Comparison of ENCODE assay signal across 14 cellular contexts in the genomic region with DNA sequence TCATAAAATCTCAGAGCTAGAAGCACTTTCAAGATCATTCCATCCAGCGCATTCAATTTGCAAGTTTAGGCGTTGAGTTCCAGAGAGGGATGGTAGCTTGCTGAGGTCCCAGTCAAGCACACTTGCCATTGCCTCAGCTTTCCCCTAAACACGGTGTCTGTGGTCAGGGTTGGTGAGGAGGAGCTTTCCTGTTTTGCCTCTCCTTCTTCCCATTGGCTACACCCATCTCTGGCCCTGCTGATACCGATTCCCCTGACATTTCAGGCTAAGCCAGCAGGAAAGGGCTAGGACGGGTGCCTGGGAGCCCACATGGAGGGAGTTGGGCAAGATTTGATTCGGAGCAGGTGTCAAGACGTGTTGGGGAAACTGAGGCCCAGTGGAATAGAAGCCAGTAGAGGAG.
"Had no signal": no experiment of that assay in that cellular context is flagged by ENCODE, and none has a peak within 500 bp of the region (broad histone marks: within the 10 kb centered on the region; RNA-seq: fewer than 3 reads in every experiment).

No MANE protein-coding gene starts in this region.

- H3K27me3 Mint-ChIP-seq: activated B cell treated with CpG ODN at 0.5 μM for 24 hours; activated CD8-positive, alpha-beta T cell treated with anti-CD3 and anti-CD28 coated beads for 36 hours; stimulated activated memory B cell treated with anti-CD40 and anti-IgM and Interleukin-4, amounts not matched to agents 10 μg/mL and 1 μg/mL and 100 μg/mL, for 72 hours had no signal

- H3K27ac Mint-ChIP-seq: activated B cell treated with CpG ODN at 0.5 μM for 24 hours; activated CD8-positive, alpha-beta T cell treated with anti-CD3 and anti-CD28 coated beads for 36 hours; stimulated activated memory B cell treated with anti-CD40 and anti-IgM and Interleukin-4, amounts not matched to agents 10 μg/mL and 1 μg/mL and 100 μg/mL, for 72 hours; T-cell had no signal

- H3K36me3 Mint-ChIP-seq: stimulated activated memory B cell treated with anti-CD40 and anti-IgM and Interleukin-4, amounts not matched to agents 10 μg/mL and 1 μg/mL and 100 μg/mL, for 72 hours; T-cell had no signal

- H3K9me3 ChIP-seq: esophagus muscularis mucosa, ovary, thyroid gland, uterus had no signal

- H3K4me1 Mint-ChIP-seq: activated B cell treated with CpG ODN at 0.5 μM for 24 hours; stimulated activated memory B cell treated with anti-CD40 and anti-IgM and Interleukin-4, amounts not matched to agents 10 μg/mL and 1 μg/mL and 100 μg/mL, for 72 hours; T-cell had no signal

- H3K9me3 Mint-ChIP-seq: activated B cell treated with CpG ODN at 0.5 μM for 24 hours; activated CD8-positive, alpha-beta T cell treated with anti-CD3 and anti-CD28 coated beads for 36 hours; activated T-cell treated with anti-CD3 and anti-CD28 coated beads, Interleukin-2, amount 50 U/mL, for 4 hours; stimulated activated memory B cell treated with anti-CD40 and anti-IgM and Interleukin-4, amounts not matched to agents 10 μg/mL and 1 μg/mL and 100 μg/mL, for 72 hours; T-cell had no signal

- DNase-seq: activated B cell treated with CpG ODN at 0.5 μM for 24 hours; activated CD4-positive, alpha-beta T cell treated with anti-CD3 and anti-CD28 coated beads for 48 hours; activated CD8-positive, alpha-beta T cell treated with anti-CD3 and anti-CD28 coated beads for 36 hours; activated effector memory CD4-positive, alpha-beta T cell treated with Interleukin-2 at 50 U/mL for 16 hours; activated naive CD4-positive, alpha-beta T cell treated with anti-CD3 and anti-CD28 coated beads, Interleukin-2, amount 50 U/mL, for 16 hours; activated T-cell treated with anti-CD3 and anti-CD28 coated beads, Interleukin-2, amount 50 U/mL, for 4 hours; kidney glomerular epithelial cell; T-cell; T-helper 9 cell; uterus had no signal

- H3K4me1 ChIP-seq: uterus had no signal

- H3K36me3 ChIP-seq: ovary, thyroid gland, uterus had no signal

- H3K4me3 Mint-ChIP-seq: activated B cell treated with CpG ODN at 0.5 μM for 24 hours; activated CD8-positive, alpha-beta T cell treated with anti-CD3 and anti-CD28 coated beads for 36 hours; activated T-cell treated with anti-CD3 and anti-CD28 coated beads, Interleukin-2, amount 50 U/mL, for 4 hours; stimulated activated memory B cell treated with anti-CD40 and anti-IgM and Interleukin-4, amounts not matched to agents 10 μg/mL and 1 μg/mL and 100 μg/mL, for 72 hours; T-cell had no signal
